In genomic region chr6:37304766-37305165, GRCh38 we compare ENCODE assay signal across 24 cellular contexts.
"Had no signal": no experiment of that assay in that cellular context is flagged by ENCODE, and none has a peak within 500 bp of the region (broad histone marks: within the 10 kb centered on the region; RNA-seq: fewer than 3 reads in every experiment).

No MANE protein-coding gene starts in this region.

- H3K9me3 ChIP-seq: left ventricle myocardium inferior, mucosa of descending colon, ovary, suprapubic skin, thoracic aorta, tibial artery, upper lobe of right lung had no signal

- H3K9me3 Mint-ChIP-seq: naive thymus-derived CD4-positive, alpha-beta T cell; natural killer cell treated with Interleukin-12 subunit alpha and Interleukin-12 subunit beta and Interleukin-15 and Interleukin-18, amount 100 ng/mL, for 72 hours; stimulated activated naive CD8-positive, alpha-beta T cell treated with anti-CD3 and anti-CD28 coated beads, Interleukin-15, Interleukin-2, amounts not matched to agents 100 ng/mL and 50 ng/mL, for 24 hours had no signal

- H3K4me2 ChIP-seq: hepatocyte had no signal

- H3K4me3 Mint-ChIP-seq: naive thymus-derived CD4-positive, alpha-beta T cell; natural killer cell treated with Interleukin-12 subunit alpha and Interleukin-12 subunit beta and Interleukin-15 and Interleukin-18, amount 100 ng/mL, for 72 hours; stimulated activated naive CD8-positive, alpha-beta T cell treated with anti-CD3 and anti-CD28 coated beads, Interleukin-15, Interleukin-2, amounts not matched to agents 100 ng/mL and 50 ng/mL, for 24 hours had no signal

- H3K4me3 ChIP-seq: hepatocyte, left ventricle myocardium inferior, lung, mucosa of descending colon, ovary, skin epidermis, suprapubic skin, thoracic aorta, tibial artery, upper lobe of right lung had no signal

- H2AFZ ChIP-seq: hepatocyte had no signal

- H3K27me3 Mint-ChIP-seq: naive thymus-derived CD4-positive, alpha-beta T cell; natural killer cell treated with Interleukin-12 subunit alpha and Interleukin-12 subunit beta and Interleukin-15 and Interleukin-18, amount 100 ng/mL, for 72 hours; progenitor cell of endocrine pancreas; stimulated activated naive CD8-positive, alpha-beta T cell treated with anti-CD3 and anti-CD28 coated beads, Interleukin-15, Interleukin-2, amounts not matched to agents 100 ng/mL and 50 ng/mL, for 24 hours had no signal

- DNase-seq: islet precursor cell; left ventricle myocardium inferior; midbrain; mucosa of descending colon; naive thymus-derived CD4-positive, alpha-beta T cell; ovary; retina; right cardiac atrium; stimulated activated CD4-positive, alpha-beta T cell treated with anti-CD3 and anti-CD28 coated beads, Interleukin-12 subunit alpha, Interleukin-12 subunit beta, amount 100 ng/mL, for 4 hours; stimulated activated CD4-positive, alpha-beta T cell treated with anti-CD3 and anti-CD28 coated beads, Interleukin-15, amount 100 ng/mL, for 24 hours; stimulated activated CD4-positive, alpha-beta T cell treated with anti-CD3 and anti-CD28 coated beads, Interleukin-2, amount 100 ng/mL, for 24 hours; stimulated activated CD4-positive, alpha-beta T cell treated with anti-CD3 and anti-CD28 coated beads, Interleukin-4, amount 100 ng/mL, for 1 hour; stimulated activated naive CD4-positive, alpha-beta T cell; tibial artery; trophoblast cell; upper lobe of right lung had no signal

- H3K27me3 ChIP-seq: hepatocyte, ovary, suprapubic skin, tibial artery, upper lobe of right lung had no signal

- H3K36me3 ChIP-seq: ovary had no signal

- H3K27ac Mint-ChIP-seq: naive thymus-derived CD4-positive, alpha-beta T cell; natural killer cell treated with Interleukin-12 subunit alpha and Interleukin-12 subunit beta and Interleukin-15 and Interleukin-18, amount 100 ng/mL, for 72 hours; progenitor cell of endocrine pancreas; stimulated activated naive CD8-positive, alpha-beta T cell treated with anti-CD3 and anti-CD28 coated beads, Interleukin-15, Interleukin-2, amounts not matched to agents 100 ng/mL and 50 ng/mL, for 24 hours had no signal

- H3K27ac ChIP-seq: hepatocyte, left ventricle myocardium inferior, ovary, skin epidermis, suprapubic skin, thoracic aorta, tibial artery, upper lobe of right lung had no signal

- ATAC-seq: mucosa of descending colon; naive thymus-derived CD4-positive, alpha-beta T cell; natural killer cell treated with Interleukin-12 subunit alpha and Interleukin-12 subunit beta and Interleukin-15 and Interleukin-18, amount 100 ng/mL, for 72 hours; upper lobe of right lung had no signal
